In the genomic region with DNA sequence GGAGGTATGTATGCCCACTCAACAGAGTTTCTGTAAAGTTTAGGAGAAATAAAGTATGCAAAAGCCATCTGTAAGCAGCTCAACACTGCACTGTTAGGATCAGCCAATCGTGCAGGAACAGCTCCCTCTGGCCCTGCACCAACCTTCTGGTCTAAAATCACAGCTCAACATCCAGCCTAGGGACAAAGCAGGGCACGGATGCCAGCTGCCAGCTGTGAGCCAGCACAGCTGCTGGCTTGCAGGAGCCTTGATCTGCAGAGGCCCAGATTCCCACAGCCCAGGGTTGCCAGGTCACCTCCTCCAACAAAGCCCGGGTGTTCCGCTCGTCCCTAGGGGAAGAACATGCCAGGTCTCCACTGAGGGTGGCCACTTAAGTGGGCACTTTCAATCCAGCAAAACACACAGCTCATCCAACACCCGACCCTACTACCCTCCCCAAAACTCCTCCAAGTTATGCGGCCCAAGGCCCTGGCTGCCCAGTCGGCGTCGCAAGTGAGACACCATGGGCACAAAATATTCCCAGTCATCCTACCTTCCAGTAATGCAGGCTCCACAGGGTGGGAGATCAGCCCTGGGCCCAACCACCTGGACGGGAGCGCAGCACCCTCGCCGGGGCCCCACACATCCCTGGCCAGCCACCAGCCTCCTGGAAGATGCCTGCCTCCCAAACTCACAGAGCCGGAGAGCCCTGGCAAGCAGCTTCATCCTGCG, we compare ENCODE assay signal across 1 cellular context.
TF ChIP-seq lines count a peak whose summit lies in the region.

No MANE protein-coding gene starts in this region.

TF ChIP-seq in GM23338, 12 proteins besides CTCF, POLR2A, EP300 and RAD21 (continued from another document):
- TF ChIP-seq, protein P1, sequence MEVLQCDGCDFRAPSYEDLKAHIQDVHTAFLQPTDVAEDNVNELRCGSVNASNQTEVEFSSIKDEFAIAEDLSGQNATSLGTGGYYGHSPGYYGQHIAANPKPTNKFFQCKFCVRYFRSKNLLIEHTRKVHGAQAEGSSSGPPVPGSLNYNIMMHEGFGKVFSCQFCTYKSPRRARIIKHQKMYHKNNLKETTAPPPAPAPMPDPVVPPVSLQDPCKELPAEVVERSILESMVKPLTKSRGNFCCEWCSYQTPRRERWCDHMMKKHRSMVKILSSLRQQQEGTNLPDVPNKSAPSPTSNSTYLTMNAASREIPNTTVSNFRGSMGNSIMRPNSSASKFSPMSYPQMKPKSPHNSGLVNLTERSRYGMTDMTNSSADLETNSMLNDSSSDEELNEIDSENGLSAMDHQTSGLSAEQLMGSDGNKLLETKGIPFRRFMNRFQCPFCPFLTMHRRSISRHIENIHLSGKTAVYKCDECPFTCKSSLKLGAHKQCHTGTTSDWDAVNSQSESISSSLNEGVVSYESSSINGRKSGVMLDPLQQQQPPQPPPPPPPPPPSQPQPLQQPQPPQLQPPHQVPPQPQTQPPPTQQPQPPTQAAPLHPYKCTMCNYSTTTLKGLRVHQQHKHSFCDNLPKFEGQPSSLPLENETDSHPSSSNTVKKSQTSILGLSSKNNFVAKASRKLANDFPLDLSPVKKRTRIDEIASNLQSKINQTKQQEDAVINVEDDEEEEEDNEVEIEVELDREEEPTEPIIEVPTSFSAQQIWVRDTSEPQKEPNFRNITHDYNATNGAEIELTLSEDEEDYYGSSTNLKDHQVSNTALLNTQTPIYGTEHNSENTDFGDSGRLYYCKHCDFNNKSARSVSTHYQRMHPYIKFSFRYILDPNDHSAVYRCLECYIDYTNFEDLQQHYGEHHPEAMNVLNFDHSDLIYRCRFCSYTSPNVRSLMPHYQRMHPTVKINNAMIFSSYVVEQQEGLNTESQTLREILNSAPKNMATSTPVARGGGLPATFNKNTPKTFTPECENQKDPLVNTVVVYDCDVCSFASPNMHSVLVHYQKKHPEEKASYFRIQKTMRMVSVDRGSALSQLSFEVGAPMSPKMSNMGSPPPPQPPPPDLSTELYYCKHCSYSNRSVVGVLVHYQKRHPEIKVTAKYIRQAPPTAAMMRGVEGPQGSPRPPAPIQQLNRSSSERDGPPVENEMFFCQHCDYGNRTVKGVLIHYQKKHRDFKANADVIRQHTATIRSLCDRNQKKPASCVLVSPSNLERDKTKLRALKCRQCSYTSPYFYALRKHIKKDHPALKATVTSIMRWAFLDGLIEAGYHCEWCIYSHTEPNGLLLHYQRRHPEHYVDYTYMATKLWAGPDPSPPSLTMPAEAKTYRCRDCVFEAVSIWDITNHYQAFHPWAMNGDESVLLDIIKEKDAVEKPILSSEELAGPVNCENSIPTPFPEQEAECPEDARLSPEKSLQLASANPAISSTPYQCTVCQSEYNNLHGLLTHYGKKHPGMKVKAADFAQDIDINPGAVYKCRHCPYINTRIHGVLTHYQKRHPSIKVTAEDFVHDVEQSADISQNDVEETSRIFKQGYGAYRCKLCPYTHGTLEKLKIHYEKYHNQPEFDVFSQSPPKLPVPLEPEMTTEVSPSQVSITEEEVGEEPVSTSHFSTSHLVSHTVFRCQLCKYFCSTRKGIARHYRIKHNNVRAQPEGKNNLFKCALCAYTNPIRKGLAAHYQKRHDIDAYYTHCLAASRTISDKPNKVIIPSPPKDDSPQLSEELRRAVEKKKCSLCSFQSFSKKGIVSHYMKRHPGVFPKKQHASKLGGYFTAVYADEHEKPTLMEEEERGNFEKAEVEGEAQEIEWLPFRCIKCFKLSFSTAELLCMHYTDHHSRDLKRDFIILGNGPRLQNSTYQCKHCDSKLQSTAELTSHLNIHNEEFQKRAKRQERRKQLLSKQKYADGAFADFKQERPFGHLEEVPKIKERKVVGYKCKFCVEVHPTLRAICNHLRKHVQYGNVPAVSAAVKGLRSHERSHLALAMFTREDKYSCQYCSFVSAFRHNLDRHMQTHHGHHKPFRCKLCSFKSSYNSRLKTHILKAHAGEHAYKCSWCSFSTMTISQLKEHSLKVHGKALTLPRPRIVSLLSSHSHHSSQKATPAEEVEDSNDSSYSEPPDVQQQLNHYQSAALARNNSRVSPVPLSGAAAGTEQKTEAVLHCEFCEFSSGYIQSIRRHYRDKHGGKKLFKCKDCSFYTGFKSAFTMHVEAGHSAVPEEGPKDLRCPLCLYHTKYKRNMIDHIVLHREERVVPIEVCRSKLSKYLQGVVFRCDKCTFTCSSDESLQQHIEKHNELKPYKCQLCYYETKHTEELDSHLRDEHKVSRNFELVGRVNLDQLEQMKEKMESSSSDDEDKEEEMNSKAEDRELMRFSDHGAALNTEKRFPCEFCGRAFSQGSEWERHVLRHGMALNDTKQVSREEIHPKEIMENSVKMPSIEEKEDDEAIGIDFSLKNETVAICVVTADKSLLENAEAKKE (CRISPR knock-in tag; IDR thresholded peaks at IDR 0.05), result no peak
- TF ChIP-seq NANOG (IDR thresholded peaks at IDR 0.05; ENCODE audit: borderline replicate concordance) (no peak), ZNF114 (CRISPR knock-in tag; IDR thresholded peaks at IDR 0.05) (no peak), POLR2AphosphoS5 (IDR thresholded peaks at IDR 0.05; ENCODE audit: low read depth) (no peak), CREB1 (CRISPR knock-in tag; IDR thresholded peaks at IDR 0.05; ENCODE audit: low read depth) (no peak), EZH2phosphoT487 (IDR thresholded peaks at IDR 0.05; ENCODE audit: unreplicated experiment) (no peak), JUNB (IDR thresholded peaks at IDR 0.05; ENCODE audit: unreplicated experiment) (no peak), EZH2 (IDR thresholded peaks at IDR 0.05; ENCODE audit: low read depth, unreplicated experiment) (no peak), STAT1 (IDR thresholded peaks at IDR 0.05; ENCODE audit: unreplicated experiment) (no peak)
- TF ChIP-seq, protein P2, sequence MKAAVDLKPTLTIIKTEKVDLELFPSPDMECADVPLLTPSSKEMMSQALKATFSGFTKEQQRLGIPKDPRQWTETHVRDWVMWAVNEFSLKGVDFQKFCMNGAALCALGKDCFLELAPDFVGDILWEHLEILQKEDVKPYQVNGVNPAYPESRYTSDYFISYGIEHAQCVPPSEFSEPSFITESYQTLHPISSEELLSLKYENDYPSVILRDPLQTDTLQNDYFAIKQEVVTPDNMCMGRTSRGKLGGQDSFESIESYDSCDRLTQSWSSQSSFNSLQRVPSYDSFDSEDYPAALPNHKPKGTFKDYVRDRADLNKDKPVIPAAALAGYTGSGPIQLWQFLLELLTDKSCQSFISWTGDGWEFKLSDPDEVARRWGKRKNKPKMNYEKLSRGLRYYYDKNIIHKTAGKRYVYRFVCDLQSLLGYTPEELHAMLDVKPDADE (IDR thresholded peaks at IDR 0.05), result no peak
- TF ChIP-seq, protein P3, sequence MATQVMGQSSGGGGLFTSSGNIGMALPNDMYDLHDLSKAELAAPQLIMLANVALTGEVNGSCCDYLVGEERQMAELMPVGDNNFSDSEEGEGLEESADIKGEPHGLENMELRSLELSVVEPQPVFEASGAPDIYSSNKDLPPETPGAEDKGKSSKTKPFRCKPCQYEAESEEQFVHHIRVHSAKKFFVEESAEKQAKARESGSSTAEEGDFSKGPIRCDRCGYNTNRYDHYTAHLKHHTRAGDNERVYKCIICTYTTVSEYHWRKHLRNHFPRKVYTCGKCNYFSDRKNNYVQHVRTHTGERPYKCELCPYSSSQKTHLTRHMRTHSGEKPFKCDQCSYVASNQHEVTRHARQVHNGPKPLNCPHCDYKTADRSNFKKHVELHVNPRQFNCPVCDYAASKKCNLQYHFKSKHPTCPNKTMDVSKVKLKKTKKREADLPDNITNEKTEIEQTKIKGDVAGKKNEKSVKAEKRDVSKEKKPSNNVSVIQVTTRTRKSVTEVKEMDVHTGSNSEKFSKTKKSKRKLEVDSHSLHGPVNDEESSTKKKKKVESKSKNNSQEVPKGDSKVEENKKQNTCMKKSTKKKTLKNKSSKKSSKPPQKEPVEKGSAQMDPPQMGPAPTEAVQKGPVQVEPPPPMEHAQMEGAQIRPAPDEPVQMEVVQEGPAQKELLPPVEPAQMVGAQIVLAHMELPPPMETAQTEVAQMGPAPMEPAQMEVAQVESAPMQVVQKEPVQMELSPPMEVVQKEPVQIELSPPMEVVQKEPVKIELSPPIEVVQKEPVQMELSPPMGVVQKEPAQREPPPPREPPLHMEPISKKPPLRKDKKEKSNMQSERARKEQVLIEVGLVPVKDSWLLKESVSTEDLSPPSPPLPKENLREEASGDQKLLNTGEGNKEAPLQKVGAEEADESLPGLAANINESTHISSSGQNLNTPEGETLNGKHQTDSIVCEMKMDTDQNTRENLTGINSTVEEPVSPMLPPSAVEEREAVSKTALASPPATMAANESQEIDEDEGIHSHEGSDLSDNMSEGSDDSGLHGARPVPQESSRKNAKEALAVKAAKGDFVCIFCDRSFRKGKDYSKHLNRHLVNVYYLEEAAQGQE (IDR thresholded peaks at IDR 0.05; ENCODE audit: unreplicated experiment), result no peak
